In the genomic region with DNA sequence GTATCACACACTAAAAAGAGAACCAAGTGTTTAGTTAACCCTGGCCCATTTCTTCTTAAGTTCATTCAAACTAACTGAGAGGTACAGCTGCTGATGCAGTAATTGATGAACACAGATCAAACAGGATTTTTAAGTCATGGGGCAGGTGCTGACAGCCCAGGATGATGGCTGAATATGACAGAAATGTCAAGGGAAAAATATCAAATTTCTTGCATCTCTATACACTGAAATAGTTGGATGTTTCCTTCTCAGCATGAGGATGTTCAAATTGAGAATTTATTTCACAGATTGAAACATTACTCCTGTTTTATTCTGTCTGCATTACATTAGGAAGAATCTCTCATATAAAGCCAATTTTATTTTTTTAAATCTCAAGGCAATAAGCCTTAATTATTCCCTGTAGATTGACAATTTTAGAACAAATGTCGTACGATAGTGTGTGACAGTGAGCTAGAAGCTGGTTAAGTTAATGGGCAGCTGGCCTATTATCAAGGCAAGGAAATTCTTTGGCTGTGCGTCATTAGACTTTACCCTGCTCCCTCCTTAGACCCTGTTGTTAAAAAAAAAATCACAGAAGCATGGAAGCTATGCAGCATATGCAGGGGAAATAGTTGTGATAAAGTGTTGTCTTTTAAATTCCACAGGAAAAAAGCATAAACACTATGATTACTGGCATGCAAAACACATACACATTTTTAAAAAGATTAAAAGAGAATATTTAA, we compare ENCODE assay signal across 10 cellular contexts.
DNase-seq lines count a peak whose midpoint lies in the region; ATAC-seq lines count a peak whose summit lies in the region.
"Had no signal": no experiment of that assay in that cellular context is flagged by ENCODE, and none has a peak within 500 bp of the region (broad histone marks: within the 10 kb centered on the region; RNA-seq: fewer than 3 reads in every experiment).

No MANE protein-coding gene starts in this region.

- no peak for ATAC-seq in GM18520 (IDR thresholded peaks at IDR 0.05; ENCODE audit: unreplicated experiment)
- ATAC-seq in GM19395 (IDR thresholded peaks at IDR 0.05; ENCODE audit: unreplicated experiment): no peak

- DNase-seq in AG08395 (ENCODE audit: low spot score) (peak; percentile 75), HT1080 (ENCODE audit: low read depth) (peak; percentile 92), amniotic stem cell (lab: John Stamatoyannopoulos, UW) (peak; percentile 43), kidney glomerular epithelial cell (lab: John Stamatoyannopoulos, UW) (peak; percentile 81), NCI-H2227 treated with DMSO at 0.1 percent for 48 hours (lab: John Stamatoyannopoulos, UW) (no peak)
- DNase-seq in stimulated activated CD4-positive, alpha-beta T cell treated with anti-CD3 and anti-CD28 coated beads, Interleukin-4, amount 100 ng/mL, for 24 hours: no peak
- DNase-seq: activated CD4-positive, alpha-beta T cell treated with anti-CD3 and anti-CD28 coated beads for 48 hours; H7 had no signal

Comparison
In these comparisons a context has a peak if more than half of its experiments do, and no peak if none do; other contexts are left out.
1. DNase-seq: peak in AG08395 (single experiment), HT1080 (single experiment), amniotic stem cell (single experiment) and kidney glomerular epithelial cell (single experiment); none in stimulated activated CD4-positive, alpha-beta T cell treated with anti-CD3 and anti-CD28 coated beads, Interleukin-4, amount 100 ng/mL, for 24 hours (single experiment) and NCI-H2227 treated with DMSO at 0.1 percent for 48 hours (single experiment).